In genomic region chr20:46058656-46059281, GRCh38 we compare ENCODE assay signal across 9 cellular contexts. TPM values are rescaled to one million over a fixed set of nuclear protein-coding genes. Genes with fewer than 3 reads are reported as not detected.
A peak's percentile ranks its signal among the peaks of the same experiment; 100 is the strongest.
DNase-seq lines count a peak whose midpoint lies in the region; ATAC-seq, FAIRE-seq and TF ChIP-seq lines count a peak whose summit lies in the region.
"Had no signal": no experiment of that assay in that cellular context is flagged by ENCODE, and none has a peak within 500 bp of the region (broad histone marks: within the 10 kb centered on the region; RNA-seq: fewer than 3 reads in every experiment).

No MANE protein-coding gene starts in this region.

- peaks cover 4% of the 10 kb centered on the region for H3K9me1 ChIP-seq in K562 (ENCODE audit: control insufficient read depth, insufficient read depth, low read length)

- no peak overlapping the region for H3K9ac ChIP-seq in K562 (ENCODE audit: insufficient read depth in 1 of 2, low read depth in 2 of 2, low read length in 2 of 2)
- no peak overlapping the region; the same call in 1 of the 2 replicates for H3K9ac ChIP-seq in iPS-20b (ENCODE audit: low read depth, low read length)

- H2AFZ ChIP-seq in GM23338 (peak overlapping the region; percentile 84; the same call in 1 of the 2 replicates), K562 (ENCODE audit: low read depth, low read length) (no peak overlapping the region)

- H3K9me2 ChIP-seq in GM23338 (ENCODE audit: insufficient read depth): no peaks in the 10 kb centered on the region

- peaks cover 18% of the 10 kb centered on the region for H4K20me1 ChIP-seq in GM23338 (replicated peaks; ENCODE audit: insufficient read depth)
- H4K20me1 ChIP-seq in K562 (replicated peaks; ENCODE audit: control insufficient read depth, insufficient read depth, low read length): 0 out of 2 replicates have a peak, but pooled peaks cover 12% of the 10 kb centered on the region

- H3K27me3 Mint-ChIP-seq in GM23338 (ENCODE audit: insufficient read depth, low read depth, poor library complexity): peaks cover 57% of the 10 kb centered on the region

- DNase-seq in GM23338 (ENCODE audit: low spot score) (peak; percentile 75), K562 (ENCODE audit: extremely low read depth in 1 of 4, low spot score in 3 of 4) (peak in 1 of 4 experiments; percentile 7), hippocampal formation (lab: John Stamatoyannopoulos, UW) (no peak), A172 (ENCODE audit: low spot score) (no peak)
- no peak for DNase-seq in stimulated activated CD4-positive, alpha-beta T cell treated with anti-CD3 and anti-CD28 coated beads, Interleukin-12 subunit alpha, Interleukin-12 subunit beta, amount 100 ng/mL, for 4 hours
- no peak for DNase-seq in effector CD8-positive, alpha-beta T cell (lab: John Stamatoyannopoulos, UW)

- TF ChIP-seq CTCF in GM23338 (conservative IDR thresholded peaks at IDR 0.05; ENCODE audit: low read depth in 2 of 2): peak; percentile 14 to 45; a peak in 2 of 4 replicates
- no peak for TF ChIP-seq CTCF in K562 (IDR thresholded peaks at IDR 0.05 in 2 of 3, conservative IDR thresholded peaks at IDR 0.05 in 1 of 3; ENCODE audit: insufficient read depth in 2 of 3, low read depth in 1 of 3, low read length in 3 of 3)

- H3K27me3 ChIP-seq in GM23338 (ENCODE audit: insufficient read depth) (peaks cover 66% of the 10 kb centered on the region), K562 (ENCODE audit: control insufficient read depth in 2 of 2, insufficient read depth in 2 of 2, low read length in 2 of 2) (no peaks in the 10 kb centered on the region), iPS-20b (ENCODE audit: insufficient read depth, low read length) (peaks cover 70% of the 10 kb centered on the region)

- H3K79me2 ChIP-seq in GM23338 (replicated peaks; ENCODE audit: insufficient read depth): no peaks in the 10 kb centered on the region
- no peaks in the 10 kb centered on the region for H3K79me2 ChIP-seq in K562 (ENCODE audit: control insufficient read depth, insufficient read depth, low read length)

- no peak for TF ChIP-seq RAD21 in K562 (CRISPR knock-in tag; conservative IDR thresholded peaks at IDR 0.05 in 1 of 2, IDR thresholded peaks at IDR 0.05 in 1 of 2)

- CTCF ChIA-PET in K562 (lab: Yijun Ruan, JAX; ENCODE audit: low intra/inter-chr PET ratio): no interaction called here

- FAIRE-seq in K562 (lab: Jason Lieb, UNC): no peak

- H3K4me1 Mint-ChIP-seq in GM23338: peaks cover 26% of the 10 kb centered on the region

- ATAC-seq in GM23338 (peak; percentile 76), K562 (peak; percentile 43; the same call in 2 of the 3 replicates)

- H3K36me3 Mint-ChIP-seq in GM23338 (ENCODE audit: low read depth): peaks cover 30% of the 10 kb centered on the region

- H3K9me3 ChIP-seq in K562 (replicated peaks; ENCODE audit: control insufficient read depth, insufficient read depth, low read depth, low read length) (no peaks in the 10 kb centered on the region), iPS-20b (ENCODE audit: insufficient read depth, low read depth, low read length) (no peaks in the 10 kb centered on the region)

- intact Hi-C loops in K562 (cut with micrococcal nuclease): no loop called here

- peak overlapping the region; percentile 70 for H3K4me3 Mint-ChIP-seq in GM23338
- H3K4me3 Mint-ChIP-seq: activated CD4-positive, alpha-beta memory T cell treated with anti-CD3 and anti-CD28 coated beads, Interleukin-2, amount 10 ng/mL, durations not matched to agents 7 days and 5 days had no signal

- TF ChIP-seq POLR2A in K562 (conservative IDR thresholded peaks at IDR 0.05): no peak

- WGBS in K562 (ENCODE audit: insufficient coverage, low coverage, missing lambda C conversion rate): 63% methylated on average over 22 of the region's 30 CpGs

- H3K36me3 ChIP-seq in GM23338 (ENCODE audit: insufficient read depth) (peaks cover 13% of the 10 kb centered on the region), K562 (ENCODE audit: control insufficient read depth, insufficient read depth, low read length) (peaks cover 32% of the 10 kb centered on the region; the same call in 2 of the 3 replicates), iPS-20b (ENCODE audit: insufficient read depth, low read depth, low read length) (peaks cover 29% of the 10 kb centered on the region)

- BruUV-seq in K562 (replicated peaks; lab: Mats Ljungman, UMichigan): no TSS peak

- no peak overlapping the region for H3K27ac ChIP-seq in GM23338 (ENCODE audit: low read depth)
- no peak overlapping the region for H3K27ac ChIP-seq in K562 (ENCODE audit: extremely low read depth, low read depth, low read length)
- no peak overlapping the region for H3K27ac ChIP-seq in iPS-20b (ENCODE audit: low read length)
- H3K27ac ChIP-seq in skin epidermis: no peak overlapping the region

- no peak overlapping the region for H3K27ac Mint-ChIP-seq in GM23338
- H3K27ac Mint-ChIP-seq: activated CD4-positive, alpha-beta memory T cell treated with anti-CD3 and anti-CD28 coated beads, Interleukin-2, amount 10 ng/mL, durations not matched to agents 7 days and 5 days had no signal

- H3K4me1 ChIP-seq in GM23338 (ENCODE audit: insufficient read depth) (peaks cover 22% of the 10 kb centered on the region), K562 (replicated peaks in 1 of 2; ENCODE audit: control insufficient read depth in 2 of 2, insufficient read depth in 2 of 2, low read length in 2 of 2) (peaks cover 0 to 14% of the 10 kb centered on the region in 2 experiments; a peak in 2 of 5 replicates), iPS-20b (ENCODE audit: insufficient read depth, low read length) (no peaks in the 10 kb centered on the region)

- peak overlapping the region; percentile 96 for H3K4me2 ChIP-seq in GM23338
- H3K4me2 ChIP-seq in K562 (ENCODE audit: insufficient read depth, low read length): no peak overlapping the region

- H3K4me3 ChIP-seq in GM23338: peak overlapping the region; percentile 68
- no peak overlapping the region for H3K4me3 ChIP-seq in K562
- peak overlapping the region; percentile 62; the same call in 1 of the 2 replicates for H3K4me3 ChIP-seq in iPS-20b (ENCODE audit: low read length)
- peak overlapping the region in 5 of 7 experiments; percentile 8 to 17 (median 12) for H3K4me3 ChIP-seq in skin epidermis

- no peaks in the 10 kb centered on the region for H3K9me3 Mint-ChIP-seq in GM23338
- H3K9me3 Mint-ChIP-seq: activated CD4-positive, alpha-beta memory T cell treated with anti-CD3 and anti-CD28 coated beads, Interleukin-2, amount 10 ng/mL, durations not matched to agents 7 days and 5 days had no signal

- no peak for TF ChIP-seq EP300 in K562 (IDR thresholded peaks at IDR 0.05; ENCODE audit: low read length)

- peaks cover 15% of the 10 kb centered on the region for H3F3A ChIP-seq in GM23338 (replicated peaks; ENCODE audit: low read depth)

- POLR2A ChIA-PET in K562 (lab: Yijun Ruan, JAX): interaction anchor here (2.1 kb wide), 1 partner anchor 30 kb away, joined by 10 read pairs; no protein-coding TSS in a partner anchor

- in situ Hi-C loops in K562 (cut with MboI): no loop called here

RNA-seq across cellular contexts. Expression of gene SLC12A5, which starts 29.8 kb away (rescaled TPM):
- total RNA-seq in GM23338 (2014; rRNA removed; shearing (Covaris generic)): 0.35 and 3.5 TPM in 2 replicates
- polyA plus RNA-seq in GM23338 (2016; fragmentation: Nextera tagmentation; extraction: Ambion mirVana) (8.4 and 9.8 TPM in 2 replicates), K562 (2011; rRNA removed) (1.8 and 3.0 TPM in 2 replicates), K562 (2014; fragmentation: Illumina TruSeq; extraction: Trizol) (6.2 and 6.7 TPM in 2 replicates), K562 (2014; fragmentation: Nextera tagmentation; extraction: Ambion mirVana) (1 to 10 TPM in 1 of 2 experiments, under 1 TPM in 1; 0.71 to 2.1 TPM), K562 (2014; rRNA removed) (7.5 and 8.5 TPM in 2 replicates)
- 1.3 and 3.1 TPM in 2 replicates for total RNA-seq in K562 (2011; cell fraction: chromatin; rRNA removed; ENCODE audit: low replicate concordance)
- total RNA-seq in K562 (2011; cell fraction: nucleolus; rRNA removed): 1.4 and 2.2 TPM in 2 replicates
- 1.5 and 3.8 TPM in 2 replicates for total RNA-seq in K562 (2011; cell fraction: nucleoplasm; rRNA removed)
- total RNA-seq in K562 (2014; rRNA removed) (2.2 and 2.4 TPM in 2 replicates), K562 (2014; rRNA removed; fragmentation: Illumina TruSeq; extraction: Trizol) (0.36 and 1.4 TPM in 2 replicates), K562 (2015; rRNA removed; fragmentation: Illumina TruSeq; extraction: Trizol) (1.2 and 4.1 TPM in 2 replicates), K562 (2021) (5.3 and 6.2 TPM in 2 replicates)
- 3.9 and 11.1 TPM in 2 replicates for polyA plus RNA-seq in K562 (2011; cell fraction: cytosol; rRNA removed)
- 3.3 and 4.6 TPM in 2 replicates for polyA plus RNA-seq in K562 (2011; cell fraction: nucleus; rRNA removed)
- polyA plus RNA-seq in K562 (2012): 10.0 and 16.1 TPM in 2 replicates
- 0.66 TPM in 1 of 2 replicates, not detected in the other for polyA minus RNA-seq in K562 (2011; rRNA and poly(A)+ RNA removed)
- polyA minus RNA-seq in K562 (2011; cell fraction: cytosol; rRNA and poly(A)+ RNA removed): 3.9 TPM in 1 of 2 replicates, not detected in the other
- polyA minus RNA-seq in K562 (2011; cell fraction: nucleus; rRNA and poly(A)+ RNA removed): 0.40 and 0.44 TPM in 2 replicates
- total RNA-seq in A172 (2014; rRNA removed; shearing (Covaris generic)): 0.90 and 3.4 TPM in 2 replicates

RNA-seq across cellular contexts. Expression of gene NCOA5, which starts 31.0 kb away (rescaled TPM):
- total RNA-seq in GM23338 (2014; rRNA removed; shearing (Covaris generic)): 22.8 and 24.6 TPM in 2 replicates
- polyA plus RNA-seq in GM23338 (2016; fragmentation: Nextera tagmentation; extraction: Ambion mirVana) (8.4 and 10.1 TPM in 2 replicates), K562 (2011; rRNA removed) (13.3 and 13.8 TPM in 2 replicates), K562 (2014; fragmentation: Illumina TruSeq; extraction: Trizol) (19.9 and 22.8 TPM in 2 replicates), K562 (2014; fragmentation: Nextera tagmentation; extraction: Ambion mirVana) (1 to 10 TPM; 3.9 to 4.3 TPM), K562 (2014; rRNA removed) (12.9 and 17.8 TPM in 2 replicates)
- 10.4 and 11.2 TPM in 2 replicates for total RNA-seq in K562 (2011; cell fraction: chromatin; rRNA removed; ENCODE audit: low replicate concordance)
- 6.0 and 6.8 TPM in 2 replicates for total RNA-seq in K562 (2011; cell fraction: nucleolus; rRNA removed)
- 5.9 and 7.0 TPM in 2 replicates for total RNA-seq in K562 (2011; cell fraction: nucleoplasm; rRNA removed)
- total RNA-seq in K562 (2014; rRNA removed) (13.5 and 19.2 TPM in 2 replicates), K562 (2014; rRNA removed; fragmentation: Illumina TruSeq; extraction: Trizol) (11.6 and 11.8 TPM in 2 replicates), K562 (2015; rRNA removed; fragmentation: Illumina TruSeq; extraction: Trizol) (16.9 and 18.5 TPM in 2 replicates), K562 (2021) (17.9 and 19.4 TPM in 2 replicates)
- polyA plus RNA-seq in K562 (2011; cell fraction: cytosol; rRNA removed): 12.9 and 16.1 TPM in 2 replicates
- 14.1 and 16.8 TPM in 2 replicates for polyA plus RNA-seq in K562 (2011; cell fraction: nucleus; rRNA removed)
- 16.3 and 19.4 TPM in 2 replicates for polyA plus RNA-seq in K562 (2012)
- 11.2 and 15.3 TPM in 2 replicates for polyA minus RNA-seq in K562 (2011; rRNA and poly(A)+ RNA removed)
- 8.0 and 9.6 TPM in 2 replicates for polyA minus RNA-seq in K562 (2011; cell fraction: cytosol; rRNA and poly(A)+ RNA removed)
- polyA minus RNA-seq in K562 (2011; cell fraction: nucleus; rRNA and poly(A)+ RNA removed): 4.3 and 6.8 TPM in 2 replicates
- 31.2 and 40.3 TPM in 2 replicates for total RNA-seq in A172 (2014; rRNA removed; shearing (Covaris generic))

RNA-seq across cellular contexts. Expression of gene MMP9, which starts 50.1 kb away (rescaled TPM):
- 5.4 and 5.8 TPM in 2 replicates for total RNA-seq in GM23338 (2014; rRNA removed; shearing (Covaris generic))
- polyA plus RNA-seq in GM23338 (2016; fragmentation: Nextera tagmentation; extraction: Ambion mirVana): 4.1 and 4.3 TPM in 2 replicates
- not detected in 2 replicates for total RNA-seq in K562 (2011; cell fraction: chromatin; rRNA removed; ENCODE audit: low replicate concordance)
- total RNA-seq in K562 (2011; cell fraction: nucleolus; rRNA removed): not detected in 2 replicates
- not detected in 2 replicates for total RNA-seq in K562 (2011; cell fraction: nucleoplasm; rRNA removed)
- 0.04 TPM in 1 of 2 replicates, not detected in the other for total RNA-seq in K562 (2014; rRNA removed)
- not detected in 2 replicates for total RNA-seq in K562 (2014; rRNA removed; fragmentation: Illumina TruSeq; extraction: Trizol)
- not detected in 2 replicates for total RNA-seq in K562 (2015; rRNA removed; fragmentation: Illumina TruSeq; extraction: Trizol)
- not detected in 2 replicates for total RNA-seq in K562 (2021)
- polyA plus RNA-seq in K562 (2011; rRNA removed): not detected in 2 replicates
- 0.03 TPM in 1 of 2 replicates, not detected in the other for polyA plus RNA-seq in K562 (2011; cell fraction: cytosol; rRNA removed)
- not detected in 2 replicates for polyA plus RNA-seq in K562 (2011; cell fraction: nucleus; rRNA removed)
- polyA plus RNA-seq in K562 (2012): 0.04 TPM in 1 of 2 replicates, not detected in the other
- not detected in 2 replicates for polyA plus RNA-seq in K562 (2014; fragmentation: Illumina TruSeq; extraction: Trizol)
- not detected for polyA plus RNA-seq in K562 (2014; fragmentation: Nextera tagmentation; extraction: Ambion mirVana)
- 0.07 TPM in 1 of 2 replicates, not detected in the other for polyA plus RNA-seq in K562 (2014; rRNA removed)
- not detected in 2 replicates for polyA minus RNA-seq in K562 (2011; rRNA and poly(A)+ RNA removed)
- polyA minus RNA-seq in K562 (2011; cell fraction: cytosol; rRNA and poly(A)+ RNA removed): not detected in 2 replicates
- not detected in 2 replicates for polyA minus RNA-seq in K562 (2011; cell fraction: nucleus; rRNA and poly(A)+ RNA removed)
- 0.26 and 0.71 TPM in 2 replicates for total RNA-seq in A172 (2014; rRNA removed; shearing (Covaris generic))

RNA-seq across cellular contexts. Expression of gene CD40, which starts 59.3 kb away (rescaled TPM):
- total RNA-seq in GM23338 (2014; rRNA removed; shearing (Covaris generic)): 9.9 and 15.4 TPM in 2 replicates
- 17.9 and 18.9 TPM in 2 replicates for polyA plus RNA-seq in GM23338 (2016; fragmentation: Nextera tagmentation; extraction: Ambion mirVana)
- 2.4 and 5.1 TPM in 2 replicates for total RNA-seq in K562 (2011; cell fraction: chromatin; rRNA removed; ENCODE audit: low replicate concordance)
- 2.4 and 4.5 TPM in 2 replicates for total RNA-seq in K562 (2011; cell fraction: nucleolus; rRNA removed)
- total RNA-seq in K562 (2011; cell fraction: nucleoplasm; rRNA removed): 5.8 and 6.6 TPM in 2 replicates
- total RNA-seq in K562 (2014; rRNA removed): 1.5 and 1.6 TPM in 2 replicates
- total RNA-seq in K562 (2014; rRNA removed; fragmentation: Illumina TruSeq; extraction: Trizol): 1.1 and 1.3 TPM in 2 replicates
- total RNA-seq in K562 (2015; rRNA removed; fragmentation: Illumina TruSeq; extraction: Trizol): 0.64 and 0.76 TPM in 2 replicates
- 2.0 and 2.1 TPM in 2 replicates for total RNA-seq in K562 (2021)
- 2.2 and 3.7 TPM in 2 replicates for polyA plus RNA-seq in K562 (2011; rRNA removed)
- 2.5 and 4.8 TPM in 2 replicates for polyA plus RNA-seq in K562 (2011; cell fraction: cytosol; rRNA removed)
- polyA plus RNA-seq in K562 (2011; cell fraction: nucleus; rRNA removed): 3.0 and 4.6 TPM in 2 replicates
- 1.7 and 4.9 TPM in 2 replicates for polyA plus RNA-seq in K562 (2012)
- 1.9 TPM in 2 replicates for polyA plus RNA-seq in K562 (2014; fragmentation: Illumina TruSeq; extraction: Trizol)
- 1 to 10 TPM; 1.0 to 1.6 TPM for polyA plus RNA-seq in K562 (2014; fragmentation: Nextera tagmentation; extraction: Ambion mirVana)
- polyA plus RNA-seq in K562 (2014; rRNA removed): 2.3 and 2.9 TPM in 2 replicates
- polyA minus RNA-seq in K562 (2011; rRNA and poly(A)+ RNA removed): 0.75 and 1.5 TPM in 2 replicates
- polyA minus RNA-seq in K562 (2011; cell fraction: cytosol; rRNA and poly(A)+ RNA removed): 0.67 and 1.5 TPM in 2 replicates
- polyA minus RNA-seq in K562 (2011; cell fraction: nucleus; rRNA and poly(A)+ RNA removed): 0.89 and 2.4 TPM in 2 replicates
- total RNA-seq in A172 (2014; rRNA removed; shearing (Covaris generic)): not detected in 2 replicates

Comparison
In these comparisons a context has a peak if more than half of its experiments do, and no peak if none do; other contexts are left out.
1. CTCF ChIP-seq: peak in GM23338 (2 of 2); none in K562 (0 of 3).